In the genomic region with DNA sequence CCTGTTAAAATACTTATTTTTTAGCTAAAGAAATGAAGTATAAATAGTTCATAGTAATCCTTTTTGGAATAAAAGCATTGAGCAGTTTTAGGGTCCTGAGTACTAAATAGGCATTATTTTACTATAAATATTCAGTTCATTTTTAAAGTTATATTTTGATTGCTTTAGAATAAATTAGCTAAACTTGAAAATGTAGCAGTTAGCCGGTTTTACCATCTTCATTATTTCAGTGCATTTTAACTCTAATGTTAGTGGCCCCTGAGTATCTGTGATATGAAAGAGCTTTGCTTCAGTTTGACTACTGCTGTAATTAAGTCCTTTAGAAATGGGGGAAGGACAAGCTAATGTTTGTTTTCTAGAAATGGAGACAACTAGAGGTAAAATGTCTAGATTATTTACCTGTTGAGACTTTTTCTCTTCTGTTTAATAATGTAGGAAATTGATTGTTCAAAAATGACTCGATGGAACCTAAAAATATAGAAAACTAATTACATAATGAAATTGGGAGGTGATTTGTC, we compare ENCODE assay signal across 8 cellular contexts. TPM values are rescaled to one million over a fixed set of nuclear protein-coding genes. Genes with fewer than 3 reads are reported as not detected.
DNase-seq lines count a peak whose midpoint lies in the region; ATAC-seq, FAIRE-seq and TF ChIP-seq lines count a peak whose summit lies in the region.

No MANE protein-coding gene starts in this region.

- DNase-seq in T-helper 1 cell: no peak
- DNase-seq in OCI-LY7 (ENCODE audit: low spot score): no peak
- peak; percentile 57 for DNase-seq in endothelial cell of umbilical vein (ENCODE audit: low read depth, low spot score)
- DNase-seq in stimulated activated effector memory CD8-positive, alpha-beta T cell treated with anti-CD3 and anti-CD28 coated beads, Interleukin-12 subunit alpha, Interleukin-12 subunit beta, amount 100 ng/mL, for 72 hours (ENCODE audit: low spot score in 2 of 2): no peak
- no peak for DNase-seq in activated gamma-delta T cell treated with Interleukin-2 at 50 U/mL for 16 hours
- no peak for DNase-seq in OCI-M2 (lab: John Stamatoyannopoulos, UW; ENCODE audit: unreplicated experiment)

- H3K27me3 ChIP-seq in endothelial cell of umbilical vein (ENCODE audit: control insufficient read depth in 2 of 2, insufficient read depth in 2 of 2, low read length in 2 of 2): no peaks in the 10 kb centered on the region

- no peak for ATAC-seq in stimulated activated effector memory CD8-positive, alpha-beta T cell treated with anti-CD3 and anti-CD28 coated beads, Interleukin-12 subunit alpha, Interleukin-12 subunit beta, amount 100 ng/mL, for 72 hours
- ATAC-seq in HG03045 (IDR thresholded peaks at IDR 0.05; ENCODE audit: unreplicated experiment): no peak

- H3K9ac ChIP-seq in endothelial cell of umbilical vein (replicated peaks; ENCODE audit: extremely low read depth, insufficient read depth, low read length): peak overlapping the region; percentile 84

- H3K27ac Mint-ChIP-seq in T-helper 1 cell treated with Interleukin-12 subunit alpha and Interleukin-12 subunit beta and Interleukin-4 antibody, amounts not matched to agents 30 μg/mL and 1 μg/mL, for 36 hours: peak overlapping the region; percentile 86
- no peak overlapping the region for H3K27ac Mint-ChIP-seq in stimulated activated effector memory CD8-positive, alpha-beta T cell treated with anti-CD3 and anti-CD28 coated beads, Interleukin-12 subunit alpha, Interleukin-12 subunit beta, amount 100 ng/mL, for 72 hours

- POLR2A ChIA-PET in OCI-LY7 (lab: Charles Lee): interaction anchor here (0.5 to 1.9 kb wide), 6 partner anchors 11 to 650 kb away, joined by 3 to 14 read pairs (median 4); a partner anchor contains a TSS
- POLR2A ChIA-PET in endothelial cell of umbilical vein (lab: Charles Lee): no interaction called here

- peaks cover 51% of the 10 kb centered on the region for H3K36me3 Mint-ChIP-seq in T-helper 1 cell treated with Interleukin-12 subunit alpha and Interleukin-12 subunit beta and Interleukin-4 antibody, amounts not matched to agents 30 μg/mL and 1 μg/mL, for 36 hours (ENCODE audit: low read depth)
- H3K36me3 Mint-ChIP-seq in stimulated activated effector memory CD8-positive, alpha-beta T cell treated with anti-CD3 and anti-CD28 coated beads, Interleukin-12 subunit alpha, Interleukin-12 subunit beta, amount 100 ng/mL, for 72 hours: peaks cover 92% of the 10 kb centered on the region

- no peak for TF ChIP-seq CTCF in OCI-LY7 (conservative IDR thresholded peaks at IDR 0.05; ENCODE audit: low read length)
- TF ChIP-seq CTCF in endothelial cell of umbilical vein (IDR thresholded peaks at IDR 0.05; ENCODE audit: extremely low read depth in 1 of 2, insufficient read depth in 1 of 2, low read depth in 1 of 2, low read length in 2 of 2): no peak

- no peaks in the 10 kb centered on the region for H3K9me1 ChIP-seq in endothelial cell of umbilical vein (replicated peaks; ENCODE audit: control insufficient read depth, extremely low read depth, insufficient read depth, low read length)

- H3K4me2 ChIP-seq in OCI-LY7 (ENCODE audit: low read length) (peak overlapping the region; percentile 84), endothelial cell of umbilical vein (ENCODE audit: insufficient read depth, low read length) (peak overlapping the region; percentile 99)

- H3K79me2 ChIP-seq in OCI-LY7 (ENCODE audit: insufficient read depth, low read depth, low read length) (peaks cover 98% of the 10 kb centered on the region), endothelial cell of umbilical vein (ENCODE audit: control insufficient read depth, insufficient read depth, low read length) (peaks cover 93% of the 10 kb centered on the region)

- H3K27ac ChIP-seq in OCI-LY7 (ENCODE audit: low read depth, low read length, poor library complexity, severe bottlenecking): peak overlapping the region; percentile 92
- H3K27ac ChIP-seq in endothelial cell of umbilical vein (ENCODE audit: insufficient read depth, low read depth, low read length): peak overlapping the region; percentile 76

- peaks cover 68% of the 10 kb centered on the region for H4K20me1 ChIP-seq in OCI-LY7 (ENCODE audit: insufficient read depth, low read length)
- H4K20me1 ChIP-seq in endothelial cell of umbilical vein (replicated peaks; ENCODE audit: control insufficient read depth, extremely low read depth, insufficient read depth, low read length): no peaks in the 10 kb centered on the region

- H3K4me3 Mint-ChIP-seq in T-helper 1 cell treated with Interleukin-12 subunit alpha and Interleukin-12 subunit beta and Interleukin-4 antibody, amounts not matched to agents 30 μg/mL and 1 μg/mL, for 36 hours: peak overlapping the region; percentile 96
- peak overlapping the region; percentile 96 for H3K4me3 Mint-ChIP-seq in stimulated activated effector memory CD8-positive, alpha-beta T cell treated with anti-CD3 and anti-CD28 coated beads, Interleukin-12 subunit alpha, Interleukin-12 subunit beta, amount 100 ng/mL, for 72 hours

- H3K9me3 ChIP-seq in OCI-LY7 (ENCODE audit: low read length): no peaks in the 10 kb centered on the region
- no peaks in the 10 kb centered on the region for H3K9me3 ChIP-seq in endothelial cell of umbilical vein (replicated peaks; ENCODE audit: control insufficient read depth, insufficient read depth, low read length)

- peaks cover 86% of the 10 kb centered on the region for H3K36me3 ChIP-seq in OCI-LY7 (ENCODE audit: insufficient read depth, low read length)
- peaks cover 0 to 16% of the 10 kb centered on the region in 2 experiments for H3K36me3 ChIP-seq in endothelial cell of umbilical vein (ENCODE audit: control insufficient read depth in 2 of 2, extremely low read depth in 1 of 2, insufficient read depth in 2 of 2, low read length in 2 of 2)

- no peaks in the 10 kb centered on the region for H3K9me2 ChIP-seq in OCI-LY7 (ENCODE audit: insufficient read depth, low read length)

- no peak for FAIRE-seq in endothelial cell of umbilical vein (lab: Jason Lieb, UNC)

- no peak for TF ChIP-seq POLR2A in endothelial cell of umbilical vein (IDR thresholded peaks at IDR 0.05; ENCODE audit: low read depth, low read length)

- dilution Hi-C loops in endothelial cell of umbilical vein (cut with MboI; ENCODE audit: extremely low pct_ligation_motif_present, low sequenced_read_pairs): no loop called here

- H3K4me1 ChIP-seq in OCI-LY7 (ENCODE audit: insufficient read depth, low read length, poor library complexity, severe bottlenecking): peaks cover 31% of the 10 kb centered on the region
- peaks cover 27% of the 10 kb centered on the region for H3K4me1 ChIP-seq in endothelial cell of umbilical vein (ENCODE audit: control insufficient read depth, extremely low read depth, insufficient read depth, low read length)

- no peaks in the 10 kb centered on the region for H3K9me3 Mint-ChIP-seq in T-helper 1 cell treated with Interleukin-12 subunit alpha and Interleukin-12 subunit beta and Interleukin-4 antibody, amounts not matched to agents 30 μg/mL and 1 μg/mL, for 36 hours
- H3K9me3 Mint-ChIP-seq in stimulated activated effector memory CD8-positive, alpha-beta T cell treated with anti-CD3 and anti-CD28 coated beads, Interleukin-12 subunit alpha, Interleukin-12 subunit beta, amount 100 ng/mL, for 72 hours: no peaks in the 10 kb centered on the region

- peaks cover 4% of the 10 kb centered on the region for H3K27me3 Mint-ChIP-seq in T-helper 1 cell treated with Interleukin-12 subunit alpha and Interleukin-12 subunit beta and Interleukin-4 antibody, amounts not matched to agents 30 μg/mL and 1 μg/mL, for 36 hours (ENCODE audit: low read depth)

- H2AFZ ChIP-seq in OCI-LY7 (ENCODE audit: low read length): no peak overlapping the region
- no peak overlapping the region for H2AFZ ChIP-seq in endothelial cell of umbilical vein (ENCODE audit: low read depth, low read length)

- peak overlapping the region; percentile 100 for H3K4me3 ChIP-seq in OCI-LY7 (ENCODE audit: low read depth, low read length, poor library complexity, severe bottlenecking)
- H3K4me3 ChIP-seq in endothelial cell of umbilical vein (replicated peaks in 1 of 3; ENCODE audit: insufficient read depth in 1 of 3, low read depth in 1 of 3, low read length in 3 of 3): peak overlapping the region; percentile 77 to 79 (median 78)

- intact Hi-C loops in OCI-LY7 (cut with micrococcal nuclease; ENCODE audit: unreplicated experiment): no loop called here
- intact Hi-C loops in endothelial cell of umbilical vein (cut with micrococcal nuclease): loop anchor here (5.0 to 10.0 kb wide), 3 partner anchors 354 to 626 kb away; a partner anchor contains a TSS

- H3K4me1 Mint-ChIP-seq in T-helper 1 cell treated with Interleukin-12 subunit alpha and Interleukin-12 subunit beta and Interleukin-4 antibody, amounts not matched to agents 30 μg/mL and 1 μg/mL, for 36 hours (ENCODE audit: low read depth): peaks cover 45% of the 10 kb centered on the region
- H3K4me1 Mint-ChIP-seq in stimulated activated effector memory CD8-positive, alpha-beta T cell treated with anti-CD3 and anti-CD28 coated beads, Interleukin-12 subunit alpha, Interleukin-12 subunit beta, amount 100 ng/mL, for 72 hours: peaks cover 40% of the 10 kb centered on the region

- no TSS peak for BruUV-seq in OCI-LY7 (replicated peaks; lab: Mats Ljungman, UMichigan)
- BruUV-seq in endothelial cell of umbilical vein (replicated peaks; lab: Mats Ljungman, UMichigan): no TSS peak

- CTCF ChIA-PET in OCI-LY7 (lab: Charles Lee; ENCODE audit: unreplicated experiment) (no interaction called here), endothelial cell of umbilical vein (lab: Charles Lee) (interaction anchor here (0.8 to 2.7 kb wide), 2 partner anchors 10 to 12 kb away, joined by 3 to 19 read pairs; no protein-coding TSS in a partner anchor)

RNA-seq across cellular contexts. Expression of a gene that starts 3.6 kb away (rescaled TPM):
- total RNA-seq in OCI-LY7 (2014; rRNA removed; shearing (Covaris generic)): 316 and 348 TPM in 2 replicates
- 352 and 382 TPM in 2 replicates for total RNA-seq in OCI-LY7 (2022)
- total RNA-seq in endothelial cell of umbilical vein: 126 and 153 TPM in 2 replicates
- polyA plus RNA-seq in endothelial cell of umbilical vein: 23.7 and 32.1 TPM in 2 replicates
- 51.3 and 59.9 TPM in 2 replicates for polyA plus RNA-seq in endothelial cell of umbilical vein (2011; cell fraction: cytosol; rRNA removed)
- 121 and 182 TPM in 2 replicates for polyA plus RNA-seq in endothelial cell of umbilical vein (2011; cell fraction: nucleus; rRNA removed)
- 44.4 and 93.8 TPM in 2 replicates for polyA plus RNA-seq in endothelial cell of umbilical vein (2012)
- polyA minus RNA-seq in endothelial cell of umbilical vein: 25.0 and 33.9 TPM in 2 replicates
- polyA minus RNA-seq in endothelial cell of umbilical vein (2011; cell fraction: cytosol; rRNA and poly(A)+ RNA removed): 79.4 TPM
- 119 and 154 TPM in 2 replicates for polyA minus RNA-seq in endothelial cell of umbilical vein (2011; cell fraction: nucleus; rRNA and poly(A)+ RNA removed)

RNA-seq across cellular contexts. Expression of a gene that starts 4.1 kb away (rescaled TPM):
- total RNA-seq in OCI-LY7 (2014; rRNA removed; shearing (Covaris generic)): 33.5 and 37.3 TPM in 2 replicates
- total RNA-seq in OCI-LY7 (2022) (48.9 and 49.5 TPM in 2 replicates), endothelial cell of umbilical vein (21.4 and 22.5 TPM in 2 replicates)
- 4.9 and 7.3 TPM in 2 replicates for polyA plus RNA-seq in endothelial cell of umbilical vein
- 6.1 and 7.1 TPM in 2 replicates for polyA plus RNA-seq in endothelial cell of umbilical vein (2011; cell fraction: cytosol; rRNA removed)
- 48.2 and 66.3 TPM in 2 replicates for polyA plus RNA-seq in endothelial cell of umbilical vein (2011; cell fraction: nucleus; rRNA removed)
- 13.2 and 20.5 TPM in 2 replicates for polyA plus RNA-seq in endothelial cell of umbilical vein (2012)
- 6.8 and 7.8 TPM in 2 replicates for polyA minus RNA-seq in endothelial cell of umbilical vein
- polyA minus RNA-seq in endothelial cell of umbilical vein (2011; cell fraction: cytosol; rRNA and poly(A)+ RNA removed): 13.8 TPM
- polyA minus RNA-seq in endothelial cell of umbilical vein (2011; cell fraction: nucleus; rRNA and poly(A)+ RNA removed): 23.8 and 38.4 TPM in 2 replicates

RNA-seq across cellular contexts. Expression of a gene that starts 46.5 kb away (rescaled TPM):
- 26.1 and 28.7 TPM in 2 replicates for total RNA-seq in OCI-LY7 (2014; rRNA removed; shearing (Covaris generic))
- 46.9 and 60.0 TPM in 2 replicates for total RNA-seq in OCI-LY7 (2022)
- total RNA-seq in endothelial cell of umbilical vein: 32.5 and 33.0 TPM in 2 replicates
- polyA plus RNA-seq in endothelial cell of umbilical vein: 6.4 and 6.8 TPM in 2 replicates
- 7.7 and 8.3 TPM in 2 replicates for polyA plus RNA-seq in endothelial cell of umbilical vein (2011; cell fraction: cytosol; rRNA removed)
- 7.4 and 9.6 TPM in 2 replicates for polyA plus RNA-seq in endothelial cell of umbilical vein (2011; cell fraction: nucleus; rRNA removed)
- 10.2 and 17.3 TPM in 2 replicates for polyA plus RNA-seq in endothelial cell of umbilical vein (2012)
- 16.7 and 19.4 TPM in 2 replicates for polyA minus RNA-seq in endothelial cell of umbilical vein
- polyA minus RNA-seq in endothelial cell of umbilical vein (2011; cell fraction: cytosol; rRNA and poly(A)+ RNA removed): 2.2 TPM
- 13.6 and 16.0 TPM in 2 replicates for polyA minus RNA-seq in endothelial cell of umbilical vein (2011; cell fraction: nucleus; rRNA and poly(A)+ RNA removed)
